19 cellular contexts compared by ENCODE assay signal in genomic region chr20:24937579-24937978, GRCh38. TPM values are rescaled to one million over a fixed set of nuclear protein-coding genes. Genes with fewer than 3 reads are reported as not detected.
A peak's percentile ranks its signal among the peaks of the same experiment; 100 is the strongest.
DNase-seq lines count a peak whose midpoint lies in the region; ATAC-seq and TF ChIP-seq lines count a peak whose summit lies in the region.
"Had no signal": no experiment of that assay in that cellular context is flagged by ENCODE, and none has a peak within 500 bp of the region (broad histone marks: within the 10 kb centered on the region; RNA-seq: fewer than 3 reads in every experiment).

No MANE protein-coding gene starts in this region.

- H3K27ac ChIP-seq in endodermal cell (ENCODE audit: low read depth, low read length), result no peak overlapping the region
- H3K27ac ChIP-seq in sigmoid colon, result no peak overlapping the region
- H3K27ac ChIP-seq: 22Rv1, A549, C4-2B had no signal

- WGBS in endodermal cell (ENCODE audit: insufficient coverage in 1 of 2, insufficient read length in 1 of 2), 2 experiments, result 100% methylated on average over 1 of the region's 1 CpG; no CpG with 5 or more reads in 1 of the 2 experiments
- 33 to 95% methylated on average over 1 of the region's 1 CpG for WGBS in sigmoid colon, 2 donors

- no peaks in the 10 kb centered on the region for H3K27me3 ChIP-seq in endodermal cell (ENCODE audit: control insufficient read depth, insufficient read depth, low read length, poor library complexity, severe bottlenecking)
- H3K27me3 ChIP-seq in sigmoid colon, result no peaks in the 10 kb centered on the region

- no peaks in the 10 kb centered on the region for H3K9me3 ChIP-seq in endodermal cell (ENCODE audit: control insufficient read depth, low read length)
- peaks cover 0 to 4% (median 2%) of the 10 kb centered on the region in 4 donors for H3K9me3 ChIP-seq in sigmoid colon
- H3K9me3 ChIP-seq: A549, Caco-2 had no signal

- H3K9ac ChIP-seq in endodermal cell (ENCODE audit: extremely low read depth, low read length, poor library complexity, severe bottlenecking), result no peak overlapping the region

- no peak for ATAC-seq in GM19395 (IDR thresholded peaks at IDR 0.05; ENCODE audit: unreplicated experiment)
- ATAC-seq: A549, GM23338, HepG2 had no signal

- H3K36me3 ChIP-seq in endodermal cell (ENCODE audit: control insufficient read depth, insufficient read depth, low read length), result no peaks in the 10 kb centered on the region
- no peaks in the 10 kb centered on the region for H3K36me3 ChIP-seq in sigmoid colon

- H3K9me3 Mint-ChIP-seq in endodermal cell, result peaks cover 21% of the 10 kb centered on the region

- no peak for TF ChIP-seq POLR2A in sigmoid colon (IDR thresholded peaks at IDR 0.05)

- no peaks in the 10 kb centered on the region for H3K4me1 Mint-ChIP-seq in endodermal cell
- H3K4me1 Mint-ChIP-seq: GM23338 had no signal

- TF ChIP-seq CTCF in endodermal cell (conservative IDR thresholded peaks at IDR 0.05) (no peak), sigmoid colon (IDR thresholded peaks at IDR 0.05) (no peak)

- H3K4me3 ChIP-seq in endodermal cell (ENCODE audit: low read length) (no peak overlapping the region), sigmoid colon (no peak overlapping the region)
- H3K4me3 ChIP-seq: A549, GM23338 had no signal

- H3K27ac Mint-ChIP-seq in endodermal cell, result no peak overlapping the region
- H3K27ac Mint-ChIP-seq: CD4-positive, alpha-beta T cell; GM23338; HFFc6 had no signal

- H3K4me3 Mint-ChIP-seq in endodermal cell, result no peak overlapping the region
- H3K4me3 Mint-ChIP-seq: CD4-positive, alpha-beta T cell; GM23338; HFFc6 had no signal

- H3K36me3 Mint-ChIP-seq in endodermal cell (ENCODE audit: low read depth), result no peaks in the 10 kb centered on the region

- no peak for TF ChIP-seq EP300 in sigmoid colon (IDR thresholded peaks at IDR 0.05)

- intact Hi-C loops in sigmoid colon (cut with DNase I), result no loop called here

- H3K27me3 Mint-ChIP-seq in endodermal cell (ENCODE audit: insufficient read depth), result no peaks in the 10 kb centered on the region
- H3K27me3 Mint-ChIP-seq: CD4-positive, alpha-beta T cell had no signal

- peak; percentile 46 for DNase-seq in activated CD8-positive, alpha-beta memory T cell treated with anti-CD3 and anti-CD28 coated beads for 24 hours
- no peak for DNase-seq in activated CD8-positive, alpha-beta memory T cell treated with anti-CD3 and anti-CD28 coated beads, Interleukin-2, amount 50 U/mL, for 48 hours
- peak; percentile 9 for DNase-seq in endodermal cell
- DNase-seq in sigmoid colon, result peak; percentile 26
- no peak for DNase-seq in NCI-H345 (lab: John Stamatoyannopoulos, UW)
- no peak for DNase-seq in T1000 (lab: John Stamatoyannopoulos, UW)
- no peak for DNase-seq in NCI-H2227 treated with DMSO at 0.1 percent for 48 hours (lab: John Stamatoyannopoulos, UW)
- DNase-seq: AML-193; Caco-2; CD4-positive, alpha-beta T cell; HCEC 1CT; HFFc6 had no signal

- H3K4me1 ChIP-seq in endodermal cell (ENCODE audit: control insufficient read depth, insufficient read depth, low read length) (no peaks in the 10 kb centered on the region), sigmoid colon (no peaks in the 10 kb centered on the region)
- H3K4me1 ChIP-seq: A549, Caco-2 had no signal

RNA-seq across cellular contexts. Expression of gene CST7, which starts 11.5 kb away (rescaled TPM):
- total RNA-seq in endodermal cell (not detected), sigmoid colon (1 to 10 TPM in 1 of 4 donors, under 1 TPM in 2, not detected in 1; 0.66 to 3.5 (median 0.71) TPM)
- polyA plus RNA-seq in endodermal cell (2013, experiment 1 of 2), result not detected
- not detected for polyA plus RNA-seq in endodermal cell (2013, experiment 2 of 2)
- polyA plus RNA-seq in sigmoid colon, result 10 to 100 TPM in 1 of 3 donors, 1 to 10 TPM in 2; 3.9 to 10.4 (median 4.2) TPM
- total RNA-seq: Caco-2, GM23338, HepG2, HFFc6 had no signal
- polyA plus RNA-seq: A549, BJ, GM23338, HepG2 had no signal

RNA-seq across cellular contexts. Expression of gene APMAP, which starts 55.0 kb away (rescaled TPM):
- total RNA-seq in endodermal cell (10 to 100 TPM; 60.2 to 65.6 TPM), sigmoid colon (10 to 100 TPM; 22.7 to 35.3 (median 28.9) TPM)
- 76.8 TPM for polyA plus RNA-seq in endodermal cell (2013, experiment 1 of 2)
- 70.0 TPM for polyA plus RNA-seq in endodermal cell (2013, experiment 2 of 2)
- polyA plus RNA-seq in sigmoid colon, result 10 to 100 TPM in 2 of 3 donors, 1 to 10 TPM in 1; 9.6 to 55.8 (median 25.2) TPM

Comparison
In these comparisons a context has a peak if more than half of its experiments do, and no peak if none do; other contexts are left out.
1. DNase-seq: peak in activated CD8-positive, alpha-beta memory T cell treated with anti-CD3 and anti-CD28 coated beads for 24 hours (single experiment), endodermal cell (single experiment) and sigmoid colon (single experiment); none in activated CD8-positive, alpha-beta memory T cell treated with anti-CD3 and anti-CD28 coated beads, Interleukin-2, amount 50 U/mL, for 48 hours (single experiment), NCI-H345 (single experiment), T1000 (single experiment) and NCI-H2227 treated with DMSO at 0.1 percent for 48 hours (single experiment).